ENCODE assay signal across 8 cellular contexts in genomic region chr10:79093658-79094411, GRCh38. TPM values are rescaled to one million over a fixed set of nuclear protein-coding genes. Genes with fewer than 3 reads are reported as not detected.
DNase-seq lines count a peak whose midpoint lies in the region; ATAC-seq and TF ChIP-seq lines count a peak whose summit lies in the region.

No MANE protein-coding gene starts in this region.

- POLR2A ChIA-PET in OCI-LY7 (lab: Charles Lee), result interaction anchor here (1.4 to 2.1 kb wide), 3 partner anchors 9 to 38 kb away, joined by 5 to 14 read pairs (median 7); no protein-coding TSS in a partner anchor

- no peaks in the 10 kb centered on the region for H3K36me3 ChIP-seq in mammary epithelial cell (ENCODE audit: insufficient read depth, low read length)
- no peaks in the 10 kb centered on the region for H3K36me3 ChIP-seq in OCI-LY7 (ENCODE audit: insufficient read depth, low read length)

- no peak overlapping the region for H3K4me3 ChIP-seq in mammary epithelial cell (replicated peaks in 1 of 3; ENCODE audit: insufficient read depth in 1 of 3, low read depth in 2 of 3, low read length in 3 of 3)
- peak overlapping the region; percentile 33 for H3K4me3 ChIP-seq in OCI-LY7 (ENCODE audit: low read depth, low read length, poor library complexity, severe bottlenecking)
- no peak overlapping the region for H3K4me3 ChIP-seq in fibroblast of villous mesenchyme (ENCODE audit: low read depth, low read length)

- no peaks in the 10 kb centered on the region for H3K9me2 ChIP-seq in OCI-LY7 (ENCODE audit: insufficient read depth, low read length)

- CTCF ChIA-PET in mammary epithelial cell (lab: Charles Lee; ENCODE audit: low non-redundant PET) (no interaction called here), OCI-LY7 (lab: Charles Lee; ENCODE audit: unreplicated experiment) (no interaction called here)

- no peak for TF ChIP-seq CTCF in mammary epithelial cell (conservative IDR thresholded peaks at IDR 0.05 in 1 of 2, IDR thresholded peaks at IDR 0.05 in 1 of 2; ENCODE audit: extremely low read depth in 1 of 2, insufficient read depth in 1 of 2, low read depth in 1 of 2, low read length in 2 of 2)
- no peak for TF ChIP-seq CTCF in OCI-LY7 (conservative IDR thresholded peaks at IDR 0.05; ENCODE audit: low read length)
- no peak for TF ChIP-seq CTCF in fibroblast of villous mesenchyme (IDR thresholded peaks at IDR 0.05; ENCODE audit: insufficient read depth, low read depth, low read length)

- no peak overlapping the region for H3K4me2 ChIP-seq in mammary epithelial cell (ENCODE audit: insufficient read depth, low read depth, low read length)
- peak overlapping the region; percentile 66 for H3K4me2 ChIP-seq in OCI-LY7 (ENCODE audit: low read length)

- H3K79me2 ChIP-seq in mammary epithelial cell (ENCODE audit: insufficient read depth, low read length) (peaks cover 94% of the 10 kb centered on the region), OCI-LY7 (ENCODE audit: insufficient read depth, low read depth, low read length) (no peaks in the 10 kb centered on the region)

- ATAC-seq in sciatic nerve, result peak; percentile 85

- H3K27ac ChIP-seq in mammary epithelial cell (ENCODE audit: insufficient read depth, low read depth, low read length), result no peak overlapping the region
- peak overlapping the region; percentile 60 for H3K27ac ChIP-seq in OCI-LY7 (ENCODE audit: low read depth, low read length, poor library complexity, severe bottlenecking)

- no peaks in the 10 kb centered on the region for H4K20me1 ChIP-seq in mammary epithelial cell (ENCODE audit: insufficient read depth, low read length)
- H4K20me1 ChIP-seq in OCI-LY7 (ENCODE audit: insufficient read depth, low read length), result 0 out of 2 replicates have a peak, but pooled peaks cover 4% of the 10 kb centered on the region

- H3K27me3 ChIP-seq in mammary epithelial cell (ENCODE audit: insufficient read depth, low read length), result no peaks in the 10 kb centered on the region

- intact Hi-C loops in mammary epithelial cell (cut with micrococcal nuclease), result no loop called here
- intact Hi-C loops in OCI-LY7 (cut with micrococcal nuclease; ENCODE audit: unreplicated experiment), result no loop called here
- intact Hi-C loops in sciatic nerve (cut with DNase I), result no loop called here

- BruUV-seq in mammary epithelial cell (replicated peaks; lab: Mats Ljungman, UMichigan), result no TSS peak
- BruUV-seq in OCI-LY7 (replicated peaks; lab: Mats Ljungman, UMichigan), result no TSS peak

- peak; percentile 59 to 97 for DNase-seq in T47D (ENCODE audit: low read depth in 1 of 2, low spot score in 1 of 2)
- no peak for DNase-seq in mammary epithelial cell
- DNase-seq in OCI-LY7 (ENCODE audit: low spot score), result peak; percentile 72
- peak; percentile 84 for DNase-seq in fibroblast of villous mesenchyme (ENCODE audit: low read depth)
- DNase-seq in sciatic nerve (ENCODE audit: low spot score), result peak; percentile 76
- DNase-seq in NCI-H1436 treated with DMSO at 0.1 percent for 48 hours (lab: John Stamatoyannopoulos, UW), result no peak
- DNase-seq in NCI-H1436 (lab: John Stamatoyannopoulos, UW), result no peak
- no peak for DNase-seq in NCI-H1092 (lab: John Stamatoyannopoulos, UW)

- H3K9me3 ChIP-seq in mammary epithelial cell (replicated peaks; ENCODE audit: insufficient read depth, low read length) (no peaks in the 10 kb centered on the region), OCI-LY7 (ENCODE audit: low read length) (no peaks in the 10 kb centered on the region)

- peaks cover 12% of the 10 kb centered on the region for H3K4me1 ChIP-seq in mammary epithelial cell (ENCODE audit: insufficient read depth, low read length)
- peaks cover 94% of the 10 kb centered on the region for H3K4me1 ChIP-seq in OCI-LY7 (ENCODE audit: insufficient read depth, low read length, poor library complexity, severe bottlenecking)

- dilution Hi-C loops in mammary epithelial cell (cut with HindIII; ENCODE audit: low sequenced_read_pairs), result no loop called here

- in situ Hi-C loops in T47D (cut with HindIII; ENCODE audit: low pct_unique_long_range_greater_than_20kb, low sequenced_read_pairs) (no loop called here), mammary epithelial cell (cut with MboI; ENCODE audit: low sequenced_read_pairs in 2 of 2) (no loop called here)

- 64% methylated on average over 24 of the region's 24 CpGs for WGBS in mammary epithelial cell (ENCODE audit: low coverage, missing lambda C conversion rate)

- no peak overlapping the region for H3K9ac ChIP-seq in mammary epithelial cell (ENCODE audit: insufficient read depth, low read length)

- H2AFZ ChIP-seq in mammary epithelial cell (ENCODE audit: low read depth, low read length) (no peak overlapping the region), OCI-LY7 (ENCODE audit: low read length) (peak overlapping the region; percentile 16; the same call in 1 of the 2 replicates)

RNA-seq across cellular contexts. Expression of gene ZMIZ1, which starts 25.1 kb away (rescaled TPM):
- 10 to 100 TPM; 22.3 to 25.0 TPM for total RNA-seq in mammary epithelial cell
- polyA plus RNA-seq in mammary epithelial cell, result 5.9 TPM
- polyA minus RNA-seq in mammary epithelial cell, result 16.3 TPM
- 18.9 and 20.4 TPM in 2 replicates for total RNA-seq in OCI-LY7 (2014; rRNA removed; shearing (Covaris generic))
- 58.3 and 66.9 TPM in 2 replicates for total RNA-seq in OCI-LY7 (2022)
- total RNA-seq in fibroblast of villous mesenchyme, result 23.3 and 30.9 TPM in 2 replicates
- 96.7 TPM for total RNA-seq in sciatic nerve

Comparison
In these comparisons a context has a peak if more than half of its experiments do, and no peak if none do; other contexts are left out.
1. DNase-seq: peak in T47D (2 of 2), OCI-LY7 (single experiment), fibroblast of villous mesenchyme (single experiment) and sciatic nerve (single experiment); none in mammary epithelial cell (single experiment), NCI-H1436 treated with DMSO at 0.1 percent for 48 hours (single experiment), NCI-H1436 (single experiment) and NCI-H1092 (single experiment).